19 cellular contexts compared by ENCODE assay signal in genomic region chr1:72498393-72498792, GRCh38.
"Had no signal": no experiment of that assay in that cellular context is flagged by ENCODE, and none has a peak within 500 bp of the region (broad histone marks: within the 10 kb centered on the region; RNA-seq: fewer than 3 reads in every experiment).

No MANE protein-coding gene starts in this region.

- H3K9me3 ChIP-seq: body of pancreas, suprapubic skin, transverse colon, uterus had no signal

- ATAC-seq: activated CD4-positive, alpha-beta T cell treated with anti-CD3 and anti-CD28 coated beads for 36 hours; body of pancreas; right cardiac atrium; stimulated activated naive CD8-positive, alpha-beta T cell treated with anti-CD3 and anti-CD28 coated beads, Interleukin-15, amount 100 ng/mL, for 72 hours; WTC11 had no signal

- H3K4me1 ChIP-seq: body of pancreas, suprapubic skin, transverse colon, uterus had no signal

- DNase-seq: activated CD4-positive, alpha-beta memory T cell treated with anti-CD3 and anti-CD28 coated beads for 36 hours; activated CD4-positive, alpha-beta T cell treated with anti-CD3 and anti-CD28 coated beads for 36 hours; activated naive CD8-positive, alpha-beta T cell treated with anti-CD3 and anti-CD28 coated beads for 36 hours; body of pancreas; erythroblast; foreskin melanocyte; hypothalamus; nephron progenitor cell; occipital lobe; right cardiac atrium; stimulated activated CD4-positive, alpha-beta T cell treated with anti-CD3 and anti-CD28 coated beads, Interleukin-4, amount 100 ng/mL, for 1 hour; stimulated activated naive CD8-positive, alpha-beta T cell treated with anti-CD3 and anti-CD28 coated beads, Interleukin-15, amount 100 ng/mL, for 72 hours; transverse colon; uterus had no signal

- H3K4me2 ChIP-seq: smooth muscle cell had no signal

- H3K36me3 ChIP-seq: suprapubic skin, transverse colon, uterus had no signal

- H3K4me3 ChIP-seq: body of pancreas, coronary artery, lung, smooth muscle cell, suprapubic skin, transverse colon, uterus had no signal

- H3K27ac ChIP-seq: body of pancreas, coronary artery, suprapubic skin, transverse colon, uterus had no signal

- H3K27me3 ChIP-seq: body of pancreas, suprapubic skin, transverse colon, uterus had no signal
